34 cellular contexts compared by ENCODE assay signal in genomic region chr11:2276999-2277328, GRCh38. TPM values are rescaled to one million over a fixed set of nuclear protein-coding genes. Genes with fewer than 3 reads are reported as not detected.
DNase-seq lines count a peak whose midpoint lies in the region; ATAC-seq, FAIRE-seq and TF ChIP-seq lines count a peak whose summit lies in the region.
"Had no signal": no experiment of that assay in that cellular context is flagged by ENCODE, and none has a peak within 500 bp of the region (broad histone marks: within the 10 kb centered on the region; RNA-seq: fewer than 3 reads in every experiment).

No MANE protein-coding gene starts in this region.

- no peak for TF ChIP-seq RAD21 in HepG2 (CRISPR knock-in tag; IDR thresholded peaks at IDR 0.05)

- ATAC-seq in Right ventricle myocardium superior (ENCODE audit: poor library complexity): no peak
- ATAC-seq in right cardiac atrium: no peak
- no peak for ATAC-seq in mucosa of descending colon
- ATAC-seq in HepG2: no peak
- ATAC-seq: A549; activated T-helper 17 cell treated with anti-CD3 and anti-CD28 coated beads, Interleukin-2, amount 50 U/mL, for 72 hours; CD8-positive, alpha-beta T cell; gastrocnemius medialis; left colon; Panc1; stimulated activated naive CD8-positive, alpha-beta T cell treated with anti-CD3 and anti-CD28 coated beads, Interleukin-15, amount 100 ng/mL, for 72 hours had no signal

- H3K27ac ChIP-seq in right cardiac atrium (ENCODE audit: low read length): no peak overlapping the region
- no peak overlapping the region for H3K27ac ChIP-seq in ascending aorta
- no peak overlapping the region for H3K27ac ChIP-seq in HepG2 (ENCODE audit: extremely low read length, insufficient read depth, low read length)
- H3K27ac ChIP-seq: A549, esophagus squamous epithelium, gastrocnemius medialis, neural progenitor cell had no signal

- H3K27me3 Mint-ChIP-seq in activated T-helper 2 cell treated with anti-CD3 and anti-CD28 coated beads, Interferon-gamma antibody, Interleukin-2, Interleukin-4, amounts not matched to agents 10 μg/mL and 5 μg/mL and 100 μg/mL, durations not matched to agents 14 hours and 24 hours and 36 hours (ENCODE audit: low read depth): peaks cover 26% of the 10 kb centered on the region
- H3K27me3 Mint-ChIP-seq: activated naive CD8-positive, alpha-beta T cell had no signal

- no peak overlapping the region for H3K9ac ChIP-seq in HepG2 (ENCODE audit: insufficient read depth, low read depth, low read length)
- H3K9ac ChIP-seq: neural progenitor cell had no signal

- H3K9me3 Mint-ChIP-seq in activated T-helper 2 cell treated with anti-CD3 and anti-CD28 coated beads, Interferon-gamma antibody, Interleukin-2, Interleukin-4, amounts not matched to agents 10 μg/mL and 5 μg/mL and 100 μg/mL, durations not matched to agents 14 hours and 24 hours and 36 hours: peaks cover 11% of the 10 kb centered on the region
- H3K9me3 Mint-ChIP-seq: activated T-helper 17 cell treated with anti-CD3 and anti-CD28 coated beads, Interleukin-2, amount 50 U/mL, for 72 hours had no signal

- no peaks in the 10 kb centered on the region for H3K36me3 Mint-ChIP-seq in activated T-helper 2 cell treated with anti-CD3 and anti-CD28 coated beads, Interferon-gamma antibody, Interleukin-2, Interleukin-4, amounts not matched to agents 10 μg/mL and 5 μg/mL and 100 μg/mL, durations not matched to agents 14 hours and 24 hours and 36 hours (ENCODE audit: low read depth)

- TF ChIP-seq CTCF in mucosa of descending colon (IDR thresholded peaks at IDR 0.05) (no peak), ascending aorta (IDR thresholded peaks at IDR 0.05) (no peak), HepG2 (CRISPR knock-in tag; IDR thresholded peaks at IDR 0.05) (no peak)

- H3K4me1 Mint-ChIP-seq in activated T-helper 2 cell treated with anti-CD3 and anti-CD28 coated beads, Interferon-gamma antibody, Interleukin-2, Interleukin-4, amounts not matched to agents 10 μg/mL and 5 μg/mL and 100 μg/mL, durations not matched to agents 14 hours and 24 hours and 36 hours (ENCODE audit: low read depth): peaks cover 1% of the 10 kb centered on the region
- H3K4me1 Mint-ChIP-seq: activated T-helper 17 cell treated with anti-CD3 and anti-CD28 coated beads, Interleukin-2, amount 50 U/mL, for 72 hours; memory B cell; neural progenitor cell; stimulated activated naive CD8-positive, alpha-beta T cell treated with anti-CD3 and anti-CD28 coated beads, Interleukin-15, amount 100 ng/mL, for 72 hours had no signal

- no peak for FAIRE-seq in HepG2 (lab: Jason Lieb, UNC)
- FAIRE-seq: A549, G401.6, GM19239, small intestine had no signal

- H3K4me2 ChIP-seq in HepG2 (ENCODE audit: low read depth, low read length): no peak overlapping the region
- H3K4me2 ChIP-seq: A549, neural progenitor cell had no signal

- CTCF ChIA-PET in HepG2 (lab: Yijun Ruan, JAX; ENCODE audit: low intra/inter-chr PET ratio, low total read pairs): no interaction called here

- H3K27ac Mint-ChIP-seq in activated T-helper 2 cell treated with anti-CD3 and anti-CD28 coated beads, Interferon-gamma antibody, Interleukin-2, Interleukin-4, amounts not matched to agents 10 μg/mL and 5 μg/mL and 100 μg/mL, durations not matched to agents 14 hours and 24 hours and 36 hours: no peak overlapping the region
- H3K27ac Mint-ChIP-seq: activated naive CD8-positive, alpha-beta T cell; activated T-helper 17 cell treated with anti-CD3 and anti-CD28 coated beads, Interleukin-2, amount 50 U/mL, for 72 hours; CD8-positive, alpha-beta T cell; memory B cell; neural progenitor cell had no signal

- H2AFZ ChIP-seq in HepG2 (ENCODE audit: low read length): no peak overlapping the region
- H2AFZ ChIP-seq: neural progenitor cell had no signal

- no peak overlapping the region for H3K4me3 Mint-ChIP-seq in activated T-helper 2 cell treated with anti-CD3 and anti-CD28 coated beads, Interferon-gamma antibody, Interleukin-2, Interleukin-4, amounts not matched to agents 10 μg/mL and 5 μg/mL and 100 μg/mL, durations not matched to agents 14 hours and 24 hours and 36 hours (ENCODE audit: low read depth)
- H3K4me3 Mint-ChIP-seq: activated naive CD8-positive, alpha-beta T cell; activated T-helper 17 cell treated with anti-CD3 and anti-CD28 coated beads, Interleukin-2, amount 50 U/mL, for 72 hours; CD8-positive, alpha-beta T cell; memory B cell; neural progenitor cell; stimulated activated naive CD8-positive, alpha-beta T cell treated with anti-CD3 and anti-CD28 coated beads, Interleukin-15, amount 100 ng/mL, for 72 hours had no signal

- intact Hi-C loops in Right ventricle myocardium superior (cut with DNase I) (no loop called here), right cardiac atrium (cut with DNase I) (loop anchor here in 1 of 4 donors (10.0 kb wide), 1 partner anchor 62 kb away; no protein-coding TSS in a partner anchor), mucosa of descending colon (cut with DNase I, micrococcal nuclease) (no loop called here), ascending aorta (cut with DNase I) (no loop called here), HepG2 (cut with micrococcal nuclease; ENCODE audit: unreplicated experiment) (no loop called here)
- intact Hi-C loops in activated T-helper 2 cell treated with anti-CD3 and anti-CD28 coated beads, Interferon-gamma antibody, Interleukin-2, Interleukin-4, amounts not matched to agents 10 μg/mL and 5 μg/mL and 100 μg/mL, durations not matched to agents 14 hours and 24 hours and 36 hours (cut with micrococcal nuclease): no loop called here

- TF ChIP-seq POLR2A in HepG2 (IDR thresholded peaks at IDR 0.05; ENCODE audit: insufficient read depth in 1 of 2, low read depth in 2 of 2, low read length in 2 of 2): no peak

- 45% methylated on average over 6 of the region's 6 CpGs for WGBS in right cardiac atrium
- WGBS in HepG2 (ENCODE audit: low lambda C conversion rate): 35% methylated on average over 6 of the region's 6 CpGs

- POLR2A ChIA-PET in HepG2 (lab: Yijun Ruan, JAX): no interaction called here

- no peaks in the 10 kb centered on the region for H3K36me3 ChIP-seq in mucosa of descending colon (ENCODE audit: low read depth)
- no peaks in the 10 kb centered on the region for H3K36me3 ChIP-seq in ascending aorta
- no peaks in the 10 kb centered on the region for H3K36me3 ChIP-seq in HepG2 (replicated peaks in 1 of 2; ENCODE audit: control insufficient read depth in 1 of 2, insufficient read depth in 2 of 2, low read length in 2 of 2)
- H3K36me3 ChIP-seq: esophagus squamous epithelium, gastrocnemius medialis, neural progenitor cell, tibial nerve had no signal

- DNase-seq in Right ventricle myocardium superior (peak; percentile 6), right cardiac atrium (no peak), mucosa of descending colon (peak in 2 of 3 donors; percentile 1 to 18), ureter (ENCODE audit: low spot score) (peak; percentile 37), ascending aorta (ENCODE audit: low spot score in 2 of 2) (no peak), HepG2 (ENCODE audit: low spot score) (no peak), DMS114 treated with DMSO at 0.1 percent for 48 hours (lab: John Stamatoyannopoulos, UW; ENCODE audit: unreplicated experiment) (no peak)
- DNase-seq in activated T-helper 2 cell treated with anti-CD3 and anti-CD28 coated beads, Interferon-gamma antibody, Interleukin-2, Interleukin-4, amounts not matched to agents 10 μg/mL and 5 μg/mL and 100 μg/mL, durations not matched to agents 14 hours and 24 hours and 36 hours (ENCODE audit: low spot score): peak; percentile 6
- DNase-seq: activated CD4-positive, alpha-beta T cell treated with anti-CD3 and anti-CD28 coated beads, Interleukin-2, amount 50 U/mL, for 4 hours; AML-193; anterior cingulate cortex; cortex of kidney; DMS 273 treated with DMSO at 0.1 percent for 48 hours; esophagus squamous epithelium; gastrocnemius medialis; Kasumi-1; NCI-H187; NCI-H526 treated with DMSO at 0.1 percent for 48 hours; small intestine; stimulated activated naive CD8-positive, alpha-beta T cell treated with anti-CD3 and anti-CD28 coated beads, Interleukin-15, amount 100 ng/mL, for 72 hours; T-helper 1 cell had no signal

- TF ChIP-seq EP300 in HepG2 (IDR thresholded peaks at IDR 0.05; ENCODE audit: low read depth in 2 of 2, low read length in 2 of 2) (no peak), HepG2 (CRISPR knock-in tag; IDR thresholded peaks at IDR 0.05; ENCODE audit: borderline replicate concordance) (no peak)

- in situ Hi-C loops in HepG2 (cut with HindIII; ENCODE audit: extremely low pct_ligation_motif_present, low pct_unique_long_range_greater_than_20kb): no loop called here

- H3K9me3 ChIP-seq in right cardiac atrium (ENCODE audit: control insufficient read depth, low read length) (no peaks in the 10 kb centered on the region), mucosa of descending colon (peaks cover 8% of the 10 kb centered on the region), ascending aorta (peaks cover 5 to 10% of the 10 kb centered on the region in 2 donors), HepG2 (ENCODE audit: low read length) (no peaks in the 10 kb centered on the region)
- H3K9me3 ChIP-seq: esophagus squamous epithelium, gastrocnemius medialis had no signal

- H3K27me3 ChIP-seq in right cardiac atrium (ENCODE audit: control insufficient read depth, insufficient read depth) (no peaks in the 10 kb centered on the region), ascending aorta (no peaks in the 10 kb centered on the region), HepG2 (ENCODE audit: control insufficient read depth in 1 of 2, insufficient read depth in 2 of 2, low read length in 2 of 2) (peaks cover 1 to 39% of the 10 kb centered on the region in 2 experiments)

- no peaks in the 10 kb centered on the region for H4K20me1 ChIP-seq in HepG2 (ENCODE audit: insufficient read depth, low read length)

- H3K4me1 ChIP-seq in right cardiac atrium (ENCODE audit: control insufficient read depth, insufficient read depth, low read length) (no peaks in the 10 kb centered on the region), mucosa of descending colon (ENCODE audit: low read depth) (no peaks in the 10 kb centered on the region), ascending aorta (no peaks in the 10 kb centered on the region), HepG2 (ENCODE audit: insufficient read depth, low read length) (no peaks in the 10 kb centered on the region)
- H3K4me1 ChIP-seq: A549, esophagus squamous epithelium, gastrocnemius medialis, neural progenitor cell had no signal

- H3K79me2 ChIP-seq in HepG2 (ENCODE audit: insufficient read depth, low read length): no peaks in the 10 kb centered on the region

- no peak overlapping the region for H3K4me3 ChIP-seq in right cardiac atrium (ENCODE audit: low read length)
- H3K4me3 ChIP-seq in mucosa of descending colon: no peak overlapping the region
- no peak overlapping the region for H3K4me3 ChIP-seq in ascending aorta
- no peak overlapping the region for H3K4me3 ChIP-seq in HepG2 (replicated peaks in 1 of 3; ENCODE audit: insufficient read depth in 1 of 3, low read depth in 2 of 3, low read length in 3 of 3)
- H3K4me3 ChIP-seq: A549, esophagus squamous epithelium, gastrocnemius medialis, neural progenitor cell, tibial nerve had no signal

- BruUV-seq in HepG2 (replicated peaks; lab: Mats Ljungman, UMichigan): no TSS peak

RNA-seq across cellular contexts. Expression of gene ASCL2, which starts 6.6 kb away (rescaled TPM):
- total RNA-seq in Right ventricle myocardium superior (0.11 TPM), right cardiac atrium (under 1 TPM in 3 of 4 donors, not detected in 1; 0.23 to 0.51 (median 0.35) TPM), mucosa of descending colon (1 to 10 TPM; 2.6 to 8.4 (median 8.1) TPM), ureter (7.9 TPM), ascending aorta (not detected), HepG2 (2016; rRNA removed; fragmentation: Illumina TruSeq; extraction: Trizol) (0.07 TPM in 1 of 2 replicates, not detected in the other)
- polyA plus RNA-seq in right cardiac atrium (0.20 TPM), HepG2 (2011; rRNA removed) (not detected in 2 replicates)
- total RNA-seq in activated T-helper 2 cell treated with anti-CD3 and anti-CD28 coated beads, Interferon-gamma antibody, Interleukin-2, Interleukin-4, amounts not matched to agents 10 μg/mL and 5 μg/mL and 100 μg/mL, durations not matched to agents 14 hours and 24 hours and 36 hours: 0.23 and 0.25 TPM in 2 replicates
- total RNA-seq in HepG2 (2016; cell fraction: cytosol; rRNA removed; fragmentation: Illumina TruSeq; extraction: Trizol; ENCODE audit: low read depth): not detected in 2 replicates
- total RNA-seq in HepG2 (2016; cell fraction: insoluble cytoplasmic fraction; rRNA removed; fragmentation: Illumina TruSeq; extraction: Trizol): 0.09 TPM in 1 of 2 replicates, not detected in the other
- total RNA-seq in HepG2 (2016; cell fraction: membrane; rRNA removed; fragmentation: Illumina TruSeq; extraction: Trizol): 0.09 and 0.14 TPM in 2 replicates
- not detected in 2 replicates for total RNA-seq in HepG2 (2016; cell fraction: nucleus; rRNA removed; fragmentation: Illumina TruSeq; extraction: Trizol)
- not detected in 2 replicates for polyA plus RNA-seq in HepG2 (2011; cell fraction: cytosol; rRNA removed)
- not detected in 2 replicates for polyA plus RNA-seq in HepG2 (2011; cell fraction: nucleus; rRNA removed)
- polyA plus RNA-seq in HepG2 (2012): not detected in 2 replicates
- polyA plus RNA-seq in HepG2 (2016; cell fraction: cytosol; fragmentation: Illumina TruSeq; extraction: Trizol; ENCODE audit: low read depth): not detected in 2 replicates
- polyA plus RNA-seq in HepG2 (2016; cell fraction: insoluble cytoplasmic fraction; fragmentation: Illumina TruSeq; extraction: Trizol; ENCODE audit: low read depth): 0.13 TPM in 1 of 2 replicates, not detected in the other
- not detected in 2 replicates for polyA plus RNA-seq in HepG2 (2016; cell fraction: membrane; fragmentation: Illumina TruSeq; extraction: Trizol; ENCODE audit: low read depth)
- not detected in 2 replicates for polyA plus RNA-seq in HepG2 (2016; cell fraction: nucleus; fragmentation: Illumina TruSeq; extraction: Trizol; ENCODE audit: insufficient read depth, low read depth)
- not detected in 2 replicates for polyA minus RNA-seq in HepG2 (2011; rRNA and poly(A)+ RNA removed; ENCODE audit: low replicate concordance)
- not detected in 2 replicates for polyA minus RNA-seq in HepG2 (2011; cell fraction: cytosol; rRNA and poly(A)+ RNA removed)
- polyA minus RNA-seq in HepG2 (2011; cell fraction: nucleus; rRNA and poly(A)+ RNA removed): not detected in 2 replicates
- total RNA-seq: cardiac septum; CD8-positive, alpha-beta T cell; gastrocnemius medialis; pulmonary artery endothelial cell had no signal
- polyA plus RNA-seq: A549 had no signal

RNA-seq across cellular contexts. Expression of gene C11orf21, which starts 24.8 kb away (rescaled TPM):
- total RNA-seq in Right ventricle myocardium superior (43.6 TPM), right cardiac atrium (10 to 100 TPM in 3 of 4 donors, 1 to 10 TPM in 1; 3.9 to 24.2 (median 15.3) TPM), mucosa of descending colon (1 to 10 TPM in 2 of 3 donors, under 1 TPM in 1; 0.35 to 2.3 (median 1.9) TPM), ureter (2.3 TPM), ascending aorta (not detected), HepG2 (2016; rRNA removed; fragmentation: Illumina TruSeq; extraction: Trizol) (not detected in 2 replicates)
- polyA plus RNA-seq in right cardiac atrium (13.4 TPM), HepG2 (2011; rRNA removed) (0.03 and 0.08 TPM in 2 replicates)
- total RNA-seq in activated T-helper 2 cell treated with anti-CD3 and anti-CD28 coated beads, Interferon-gamma antibody, Interleukin-2, Interleukin-4, amounts not matched to agents 10 μg/mL and 5 μg/mL and 100 μg/mL, durations not matched to agents 14 hours and 24 hours and 36 hours: 3.1 and 3.4 TPM in 2 replicates
- not detected in 2 replicates for total RNA-seq in HepG2 (2016; cell fraction: cytosol; rRNA removed; fragmentation: Illumina TruSeq; extraction: Trizol; ENCODE audit: low read depth)
- not detected in 2 replicates for total RNA-seq in HepG2 (2016; cell fraction: insoluble cytoplasmic fraction; rRNA removed; fragmentation: Illumina TruSeq; extraction: Trizol)
- total RNA-seq in HepG2 (2016; cell fraction: membrane; rRNA removed; fragmentation: Illumina TruSeq; extraction: Trizol): not detected in 2 replicates
- total RNA-seq in HepG2 (2016; cell fraction: nucleus; rRNA removed; fragmentation: Illumina TruSeq; extraction: Trizol): not detected in 2 replicates
- 0.04 TPM in 1 of 2 replicates, not detected in the other for polyA plus RNA-seq in HepG2 (2011; cell fraction: cytosol; rRNA removed)
- 0.09 and 0.11 TPM in 2 replicates for polyA plus RNA-seq in HepG2 (2011; cell fraction: nucleus; rRNA removed)
- polyA plus RNA-seq in HepG2 (2012): not detected in 2 replicates
- polyA plus RNA-seq in HepG2 (2016; cell fraction: cytosol; fragmentation: Illumina TruSeq; extraction: Trizol; ENCODE audit: low read depth): not detected in 2 replicates
- not detected in 2 replicates for polyA plus RNA-seq in HepG2 (2016; cell fraction: insoluble cytoplasmic fraction; fragmentation: Illumina TruSeq; extraction: Trizol; ENCODE audit: low read depth)
- polyA plus RNA-seq in HepG2 (2016; cell fraction: membrane; fragmentation: Illumina TruSeq; extraction: Trizol; ENCODE audit: low read depth): not detected in 2 replicates
- not detected in 2 replicates for polyA plus RNA-seq in HepG2 (2016; cell fraction: nucleus; fragmentation: Illumina TruSeq; extraction: Trizol; ENCODE audit: insufficient read depth, low read depth)
- 0.12 TPM in 1 of 2 replicates, not detected in the other for polyA minus RNA-seq in HepG2 (2011; rRNA and poly(A)+ RNA removed; ENCODE audit: low replicate concordance)
- polyA minus RNA-seq in HepG2 (2011; cell fraction: cytosol; rRNA and poly(A)+ RNA removed): not detected in 2 replicates
- not detected in 2 replicates for polyA minus RNA-seq in HepG2 (2011; cell fraction: nucleus; rRNA and poly(A)+ RNA removed)
- total RNA-seq: pulmonary artery endothelial cell had no signal
- polyA plus RNA-seq: A549 had no signal

RNA-seq across cellular contexts. Expression of gene TSPAN32, which starts 24.8 kb away (rescaled TPM):
- total RNA-seq in Right ventricle myocardium superior (13.9 TPM), right cardiac atrium (10 to 100 TPM; 11.4 to 24.0 (median 14.3) TPM), mucosa of descending colon (1 to 10 TPM; 1.2 to 2.8 (median 2.6) TPM), ureter (4.3 TPM), ascending aorta (1.9 TPM), HepG2 (2016; rRNA removed; fragmentation: Illumina TruSeq; extraction: Trizol) (0.09 TPM in 1 of 2 replicates, not detected in the other)
- polyA plus RNA-seq in right cardiac atrium (11.5 TPM), HepG2 (2011; rRNA removed) (0.39 and 0.70 TPM in 2 replicates)
- total RNA-seq in activated T-helper 2 cell treated with anti-CD3 and anti-CD28 coated beads, Interferon-gamma antibody, Interleukin-2, Interleukin-4, amounts not matched to agents 10 μg/mL and 5 μg/mL and 100 μg/mL, durations not matched to agents 14 hours and 24 hours and 36 hours: 4.6 and 4.8 TPM in 2 replicates
- total RNA-seq in HepG2 (2016; cell fraction: cytosol; rRNA removed; fragmentation: Illumina TruSeq; extraction: Trizol; ENCODE audit: low read depth): not detected in 2 replicates
- total RNA-seq in HepG2 (2016; cell fraction: insoluble cytoplasmic fraction; rRNA removed; fragmentation: Illumina TruSeq; extraction: Trizol): 0.24 TPM in 1 of 2 replicates, not detected in the other
- not detected in 2 replicates for total RNA-seq in HepG2 (2016; cell fraction: membrane; rRNA removed; fragmentation: Illumina TruSeq; extraction: Trizol)
- total RNA-seq in HepG2 (2016; cell fraction: nucleus; rRNA removed; fragmentation: Illumina TruSeq; extraction: Trizol): 0.31 and 0.53 TPM in 2 replicates
- polyA plus RNA-seq in HepG2 (2011; cell fraction: cytosol; rRNA removed): 0.18 and 0.34 TPM in 2 replicates
- polyA plus RNA-seq in HepG2 (2011; cell fraction: nucleus; rRNA removed): 2.2 and 7.0 TPM in 2 replicates
- 0.51 and 1.2 TPM in 2 replicates for polyA plus RNA-seq in HepG2 (2012)
- not detected in 2 replicates for polyA plus RNA-seq in HepG2 (2016; cell fraction: cytosol; fragmentation: Illumina TruSeq; extraction: Trizol; ENCODE audit: low read depth)
- polyA plus RNA-seq in HepG2 (2016; cell fraction: insoluble cytoplasmic fraction; fragmentation: Illumina TruSeq; extraction: Trizol; ENCODE audit: low read depth): not detected in 2 replicates
- polyA plus RNA-seq in HepG2 (2016; cell fraction: membrane; fragmentation: Illumina TruSeq; extraction: Trizol; ENCODE audit: low read depth): not detected in 2 replicates
- polyA plus RNA-seq in HepG2 (2016; cell fraction: nucleus; fragmentation: Illumina TruSeq; extraction: Trizol; ENCODE audit: insufficient read depth, low read depth): 0.19 and 0.56 TPM in 2 replicates
- 0.07 and 1.3 TPM in 2 replicates for polyA minus RNA-seq in HepG2 (2011; rRNA and poly(A)+ RNA removed; ENCODE audit: low replicate concordance)
- polyA minus RNA-seq in HepG2 (2011; cell fraction: cytosol; rRNA and poly(A)+ RNA removed): not detected in 2 replicates
- polyA minus RNA-seq in HepG2 (2011; cell fraction: nucleus; rRNA and poly(A)+ RNA removed): 0.90 TPM in 1 of 2 replicates, not detected in the other
- total RNA-seq: gastrocnemius medialis, pulmonary artery endothelial cell had no signal
- polyA plus RNA-seq: A549 had no signal

Comparison
In these comparisons a context has a peak if more than half of its experiments do, and no peak if none do; other contexts are left out.
1. DNase-seq: peak in Right ventricle myocardium superior (single experiment), activated T-helper 2 cell treated with anti-CD3 and anti-CD28 coated beads, Interferon-gamma antibody, Interleukin-2, Interleukin-4, amounts not matched to agents 10 μg/mL and 5 μg/mL and 100 μg/mL, durations not matched to agents 14 hours and 24 hours and 36 hours (single experiment), mucosa of descending colon (2 of 3) and ureter (single experiment); none in right cardiac atrium (0 of 3), ascending aorta (0 of 2), HepG2 (single experiment) and DMS114 treated with DMSO at 0.1 percent for 48 hours (single experiment).